Comparison of ENCODE assay signal across 14 cellular contexts in genomic region chr22:19873960-19874306, GRCh38. TPM values are rescaled to one million over a fixed set of nuclear protein-coding genes. Genes with fewer than 3 reads are reported as not detected.
DNase-seq lines count a peak whose midpoint lies in the region; ATAC-seq, FAIRE-seq and TF ChIP-seq lines count a peak whose summit lies in the region.
"Had no signal": no experiment of that assay in that cellular context is flagged by ENCODE, and none has a peak within 500 bp of the region (broad histone marks: within the 10 kb centered on the region; RNA-seq: fewer than 3 reads in every experiment).

No MANE protein-coding gene starts in this region.

- peaks cover 13 to 58% (median 53%) of the 10 kb centered on the region in 10 experiments; a peak in 19 of 20 replicates for H3K4me1 ChIP-seq in BLaER1 treated with 17β-estradiol and CSF1 and Interleukin-3, amounts not matched to agents 10 nM and 100 nM
- peaks cover 9% of the 10 kb centered on the region for H3K4me1 ChIP-seq in colonic mucosa

- H3K36me3 ChIP-seq in BLaER1 treated with 17β-estradiol and CSF1 and Interleukin-3, amounts not matched to agents 10 nM and 100 nM = peaks cover 0 to 10% (median 0%) of the 10 kb centered on the region in 11 experiments; a peak in 3 of 22 replicates
- no peaks in the 10 kb centered on the region for H3K36me3 ChIP-seq in colonic mucosa

- peak overlapping the region in 8 of 11 experiments; percentile 23 to 67 (median 48); a peak in 12 of 22 replicates for H3K27ac ChIP-seq in BLaER1 treated with 17β-estradiol and CSF1 and Interleukin-3, amounts not matched to agents 10 nM and 100 nM
- H3K27ac ChIP-seq in colonic mucosa = no peak overlapping the region

- peaks cover 0 to 28% (median 0%) of the 10 kb centered on the region in 11 experiments; a peak in 4 of 22 replicates for H4K20me1 ChIP-seq in BLaER1 treated with 17β-estradiol and CSF1 and Interleukin-3, amounts not matched to agents 10 nM and 100 nM

- no peaks in the 10 kb centered on the region for H3K27me3 Mint-ChIP-seq in osteocyte (ENCODE audit: unreplicated experiment)
- no peaks in the 10 kb centered on the region for H3K27me3 Mint-ChIP-seq in effector memory CD8-positive, alpha-beta T cell
- H3K27me3 Mint-ChIP-seq: IgD-negative memory B cell had no signal

- H3K9me3 ChIP-seq in BLaER1 treated with 17β-estradiol and CSF1 and Interleukin-3, amounts not matched to agents 10 nM and 100 nM (replicated peaks in 1 of 11) = no peaks in the 10 kb centered on the region
- H3K9me3 ChIP-seq in colonic mucosa = no peaks in the 10 kb centered on the region
- H3K9me3 ChIP-seq: Peyer's patch had no signal

- TF ChIP-seq CTCF in colonic mucosa (IDR thresholded peaks at IDR 0.05) = no peak
- no peak for TF ChIP-seq CTCF in osteocyte (IDR thresholded peaks at IDR 0.05)

- no peaks in the 10 kb centered on the region for H3K36me3 Mint-ChIP-seq in osteocyte (ENCODE audit: unreplicated experiment)
- no peaks in the 10 kb centered on the region for H3K36me3 Mint-ChIP-seq in effector memory CD8-positive, alpha-beta T cell (ENCODE audit: insufficient read depth)

- H3K4me2 ChIP-seq in BLaER1 treated with 17β-estradiol and CSF1 and Interleukin-3, amounts not matched to agents 10 nM and 100 nM = peak overlapping the region in 10 of 11 experiments; percentile 23 to 80 (median 76); a peak in 20 of 22 replicates

- DNase-seq in GM12892 (ENCODE audit: insufficient read length) (peak; percentile 13), colonic mucosa (peak; percentile 18), osteocyte (ENCODE audit: extremely low spot score, unreplicated experiment) (no peak), Ammon's horn (ENCODE audit: low spot score) (no peak), OCI-M1 (lab: John Stamatoyannopoulos, UW) (no peak)
- no peak for DNase-seq in effector memory CD8-positive, alpha-beta T cell
- DNase-seq in stimulated activated CD4-positive, alpha-beta T cell treated with anti-CD3 and anti-CD28 coated beads, Interleukin-2, amount 100 ng/mL, for 48 hours = no peak
- DNase-seq: NCI-H1417 treated with DMSO at 0.1 percent for 48 hours; NCI-H524 treated with DMSO at 0.1 percent for 48 hours; stimulated activated naive CD8-positive, alpha-beta T cell treated with anti-CD3 and anti-CD28 coated beads, Interleukin-15, Interleukin-2, amounts not matched to agents 100 U/mL and 50 U/mL, for 24 hours had no signal

- H3K9ac ChIP-seq in BLaER1 treated with 17β-estradiol and CSF1 and Interleukin-3, amounts not matched to agents 10 nM and 100 nM = peak overlapping the region in 7 of 11 experiments; percentile 16 to 65 (median 49); a peak in 9 of 22 replicates
- H3K9ac ChIP-seq in colonic mucosa (ENCODE audit: low read depth in 2 of 2, low read length in 2 of 2) = peak overlapping the region; percentile 35 to 40

- H3K4me3 ChIP-seq in BLaER1 treated with 17β-estradiol and CSF1 and Interleukin-3, amounts not matched to agents 10 nM and 100 nM = no peak overlapping the region
- H3K4me3 ChIP-seq in colonic mucosa = no peak overlapping the region

- H3K27me3 ChIP-seq in BLaER1 treated with 17β-estradiol and CSF1 and Interleukin-3, amounts not matched to agents 10 nM and 100 nM = no peaks in the 10 kb centered on the region
- no peaks in the 10 kb centered on the region for H3K27me3 ChIP-seq in colonic mucosa
- H3K27me3 ChIP-seq: Peyer's patch had no signal

- TF ChIP-seq POLR2A in GM12892 (IDR thresholded peaks at IDR 0.05; ENCODE audit: low read depth, low read length) = no peak

- no peak for ATAC-seq in effector memory CD8-positive, alpha-beta T cell (replicated peaks)
- ATAC-seq: stimulated activated naive CD8-positive, alpha-beta T cell treated with anti-CD3 and anti-CD28 coated beads, Interleukin-15, Interleukin-2, amounts not matched to agents 100 U/mL and 50 U/mL, for 24 hours had no signal

- no peak for FAIRE-seq in GM12892 (lab: Jason Lieb, UNC)
- FAIRE-seq: colon had no signal

- H3K27ac Mint-ChIP-seq in osteocyte (ENCODE audit: unreplicated experiment) = peak overlapping the region; percentile 41
- no peak overlapping the region for H3K27ac Mint-ChIP-seq in effector memory CD8-positive, alpha-beta T cell
- H3K27ac Mint-ChIP-seq: IgD-negative memory B cell had no signal

- intact Hi-C loops in colonic mucosa (cut with DNase I) = no loop called here

- H3K4me3 Mint-ChIP-seq in osteocyte (ENCODE audit: unreplicated experiment) = no peak overlapping the region
- peak overlapping the region in 1 of 2 donors; percentile 36 for H3K4me3 Mint-ChIP-seq in effector memory CD8-positive, alpha-beta T cell
- H3K4me3 Mint-ChIP-seq: IgD-negative memory B cell had no signal

- peaks cover 41% of the 10 kb centered on the region for H3K4me1 Mint-ChIP-seq in osteocyte (ENCODE audit: unreplicated experiment)
- H3K4me1 Mint-ChIP-seq in effector memory CD8-positive, alpha-beta T cell (ENCODE audit: low read depth in 2 of 2) = no peaks in the 10 kb centered on the region
- H3K4me1 Mint-ChIP-seq: IgD-negative memory B cell had no signal

- H3K9me3 Mint-ChIP-seq in osteocyte (ENCODE audit: unreplicated experiment) = no peaks in the 10 kb centered on the region
- H3K9me3 Mint-ChIP-seq in effector memory CD8-positive, alpha-beta T cell = no peaks in the 10 kb centered on the region
- H3K9me3 Mint-ChIP-seq: IgD-negative memory B cell had no signal

RNA-seq across cellular contexts. Expression of gene GNB1L, which starts 19.3 kb away (rescaled TPM):
- polyA plus RNA-seq in GM12892 (2012; ENCODE audit: missing spikeins) = 1.6 TPM
- total RNA-seq in colonic mucosa = 10 to 100 TPM in 1 of 2 donors, 1 to 10 TPM in 1; 4.4 to 10.2 TPM
- 6.0 and 6.1 TPM in 2 replicates for total RNA-seq in osteocyte

RNA-seq across cellular contexts. Expression of gene RTL10, which starts 19.3 kb away (rescaled TPM):
- polyA plus RNA-seq in GM12892 (2012; ENCODE audit: missing spikeins) = 5.6 TPM
- total RNA-seq in colonic mucosa = 10 to 100 TPM in 1 of 2 donors, 1 to 10 TPM in 1; 9.7 to 14.1 TPM
- 28.5 and 30.4 TPM in 2 replicates for total RNA-seq in osteocyte

Comparison
In these comparisons a context has a peak if more than half of its experiments do, and no peak if none do; other contexts are left out.
1. DNase-seq: peak in GM12892 (single experiment) and colonic mucosa (single experiment); none in osteocyte (single experiment), effector memory CD8-positive, alpha-beta T cell (0 of 3), Ammon's horn (single experiment), OCI-M1 (single experiment) and stimulated activated CD4-positive, alpha-beta T cell treated with anti-CD3 and anti-CD28 coated beads, Interleukin-2, amount 100 ng/mL, for 48 hours (0 of 2).